26 cellular contexts compared by ENCODE assay signal in the genomic region with DNA sequence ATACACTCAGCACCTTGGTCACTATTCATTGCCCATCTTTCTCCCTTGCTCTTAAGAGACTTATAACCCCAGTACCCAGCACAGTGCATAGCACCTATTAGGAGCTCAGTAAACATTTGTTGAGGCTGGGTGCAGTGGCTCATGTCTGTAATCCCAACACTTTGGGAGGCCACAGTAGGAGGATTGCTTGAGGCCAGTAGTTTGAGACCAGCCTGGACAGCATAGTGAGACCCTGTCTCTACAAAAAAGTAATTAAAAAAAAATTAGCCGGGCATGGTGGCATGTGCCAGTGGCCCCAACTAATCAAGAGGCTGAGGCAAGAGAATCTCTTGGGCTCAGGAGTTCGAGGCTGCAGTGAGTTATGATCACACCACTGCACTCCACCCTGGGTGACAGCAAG.
"Had no signal": no experiment of that assay in that cellular context is flagged by ENCODE, and none has a peak within 500 bp of the region (broad histone marks: within the 10 kb centered on the region; RNA-seq: fewer than 3 reads in every experiment).

No MANE protein-coding gene starts in this region.

- H3K36me3 ChIP-seq: stomach, suprapubic skin, thoracic aorta, thyroid gland, tibial artery, tibial nerve, transverse colon, upper lobe of left lung, upper lobe of right lung, uterus, vagina had no signal

- H3K27ac ChIP-seq: stomach, suprapubic skin, testis, thoracic aorta, thyroid gland, tibial artery, tibial nerve, transverse colon, upper lobe of left lung, upper lobe of right lung, uterus, vagina had no signal

- H3K27me3 ChIP-seq: stomach, suprapubic skin, testis, thyroid gland, tibial artery, tibial nerve, transverse colon, upper lobe of left lung, upper lobe of right lung, uterus, vagina had no signal

- FAIRE-seq: urothelium cell line had no signal

- H3K4me1 ChIP-seq: stomach, suprapubic skin, testis, thyroid gland, tibial artery, tibial nerve, transverse colon, upper lobe of left lung, upper lobe of right lung, uterus, vagina had no signal

- ATAC-seq: stimulated activated effector memory CD8-positive, alpha-beta T cell treated with anti-CD3 and anti-CD28 coated beads, Interleukin-12 subunit alpha, Interleukin-12 subunit beta, amount 100 ng/mL, for 72 hours; stimulated activated memory B cell treated with anti-CD40 and anti-IgM and Interleukin-4, amounts not matched to agents 10 μg/mL and 1 μg/mL and 100 μg/mL, for 72 hours; stimulated activated naive B cell treated with anti-CD40 and anti-IgM and Interleukin-4, amounts not matched to agents 10 μg/mL and 1 μg/mL and 100 μg/mL, for 72 hours; stimulated activated naive CD8-positive, alpha-beta T cell treated with anti-CD3 and anti-CD28 coated beads, Interleukin-15, amount 100 ng/mL, for 72 hours; stimulated activated naive CD8-positive, alpha-beta T cell treated with anti-CD3 and anti-CD28 coated beads, Interleukin-15, Interleukin-2, amounts not matched to agents 100 U/mL and 50 U/mL, for 24 hours; upper lobe of right lung had no signal

- H3K4me3 ChIP-seq: stomach, suprapubic skin, testis, thoracic aorta, thyroid gland, tibial artery, tibial nerve, transverse colon, upper lobe of left lung, upper lobe of right lung, uterus, vagina had no signal

- DNase-seq: stimulated activated CD4-positive, alpha-beta T cell treated with anti-CD3 and anti-CD28 coated beads, Interleukin-2, amount 100 ng/mL, for 48 hours; stimulated activated CD4-positive, alpha-beta T cell treated with anti-CD3 and anti-CD28 coated beads, Interleukin-4, amount 100 ng/mL, for 1 hour; stimulated activated CD4-positive, alpha-beta T cell treated with anti-CD3 and anti-CD28 coated beads, Interleukin-4, amount 100 ng/mL, for 24 hours; stimulated activated CD4-positive, alpha-beta T cell treated with anti-CD3 and anti-CD28 coated beads, Interleukin-4, amount 100 ng/mL, for 4 hours; stimulated activated CD8-positive, alpha-beta memory T cell treated with anti-CD3 and anti-CD28 coated beads, Interleukin-4, amount 100 ng/mL, for 48 hours; stimulated activated naive B cell treated with anti-CD40 and anti-IgM and Interleukin-4, amounts not matched to agents 10 μg/mL and 1 μg/mL and 100 μg/mL, for 72 hours; stimulated activated naive CD4-positive, alpha-beta T cell; stimulated activated naive CD4-positive, alpha-beta T cell treated with Interleukin-2 at 50 U/mL for 16 hours; stimulated activated naive CD8-positive, alpha-beta T cell treated with anti-CD3 and anti-CD28 coated beads, Interleukin-15, amount 100 ng/mL, for 72 hours; stimulated activated naive CD8-positive, alpha-beta T cell treated with anti-CD3 and anti-CD28 coated beads, Interleukin-15, Interleukin-2, amounts not matched to agents 100 U/mL and 50 U/mL, for 24 hours; stomach; substantia nigra; testis; thyroid gland; tibial artery; transverse colon; upper lobe of left lung; upper lobe of right lung; uterus had no signal

- H3K9me3 ChIP-seq: stomach, suprapubic skin, testis, thoracic aorta, thyroid gland, tibial artery, tibial nerve, transverse colon, upper lobe of left lung, upper lobe of right lung, uterus, vagina had no signal
